ENCODE assay signal across 1 cellular context in the genomic region with DNA sequence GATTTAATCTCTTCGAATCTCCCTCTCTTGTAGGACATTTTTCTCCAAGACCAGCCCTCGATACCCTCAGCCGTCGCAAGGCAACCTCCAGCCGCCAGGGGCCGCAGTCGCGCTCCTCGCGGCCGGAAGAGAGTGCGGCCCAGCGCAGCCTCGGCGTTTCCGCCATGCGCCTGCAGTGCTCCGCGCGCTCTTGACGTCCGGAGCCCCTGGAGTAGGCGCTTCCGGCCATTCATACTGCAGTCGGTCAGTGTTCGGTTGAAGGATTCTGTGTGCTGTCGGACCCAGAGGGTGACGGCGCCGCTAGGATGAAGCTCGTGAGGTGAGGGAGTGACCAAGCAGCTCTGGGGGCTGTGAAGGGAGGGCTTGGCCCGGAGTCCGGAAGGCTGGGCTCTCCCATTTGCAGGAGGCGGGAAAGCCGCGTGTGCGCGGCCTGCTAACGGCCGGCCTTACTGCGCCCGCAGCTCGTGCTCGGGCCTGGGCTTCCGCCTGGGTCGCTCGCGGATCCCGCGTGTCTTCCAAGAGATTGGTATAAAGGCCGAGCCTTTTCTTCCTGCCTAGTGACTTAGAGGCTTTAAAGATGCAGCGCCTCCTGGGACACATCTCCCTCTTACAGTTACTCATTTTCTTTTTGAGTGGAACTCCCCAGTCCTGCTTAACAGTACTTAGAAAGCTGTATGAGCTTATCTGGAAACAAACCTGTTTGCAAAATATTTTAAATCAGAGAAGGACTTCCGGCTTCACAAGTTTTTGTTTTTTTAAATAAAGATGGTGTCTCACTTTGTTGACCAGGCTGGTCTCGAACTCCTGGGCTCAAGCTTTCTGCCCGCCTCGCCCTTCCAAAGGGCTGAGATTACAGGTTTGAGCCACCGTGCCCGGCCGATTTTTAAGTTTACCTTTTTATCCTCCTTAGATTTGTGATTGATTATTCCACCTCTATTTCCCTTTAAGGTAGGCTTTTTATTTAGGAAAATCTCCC.
TF ChIP-seq lines count a peak whose summit lies in the region.

A gene (plus strand): TSS at position 190 of the 976 bp plus-strand sequence. CDS start 116 bp downstream, at position 306.

TF ChIP-seq in HEK293, 187 proteins besides CTCF, POLR2A, EP300 and RAD21 (continued from another document and continues in another):
- TF ChIP-seq, protein P1, sequence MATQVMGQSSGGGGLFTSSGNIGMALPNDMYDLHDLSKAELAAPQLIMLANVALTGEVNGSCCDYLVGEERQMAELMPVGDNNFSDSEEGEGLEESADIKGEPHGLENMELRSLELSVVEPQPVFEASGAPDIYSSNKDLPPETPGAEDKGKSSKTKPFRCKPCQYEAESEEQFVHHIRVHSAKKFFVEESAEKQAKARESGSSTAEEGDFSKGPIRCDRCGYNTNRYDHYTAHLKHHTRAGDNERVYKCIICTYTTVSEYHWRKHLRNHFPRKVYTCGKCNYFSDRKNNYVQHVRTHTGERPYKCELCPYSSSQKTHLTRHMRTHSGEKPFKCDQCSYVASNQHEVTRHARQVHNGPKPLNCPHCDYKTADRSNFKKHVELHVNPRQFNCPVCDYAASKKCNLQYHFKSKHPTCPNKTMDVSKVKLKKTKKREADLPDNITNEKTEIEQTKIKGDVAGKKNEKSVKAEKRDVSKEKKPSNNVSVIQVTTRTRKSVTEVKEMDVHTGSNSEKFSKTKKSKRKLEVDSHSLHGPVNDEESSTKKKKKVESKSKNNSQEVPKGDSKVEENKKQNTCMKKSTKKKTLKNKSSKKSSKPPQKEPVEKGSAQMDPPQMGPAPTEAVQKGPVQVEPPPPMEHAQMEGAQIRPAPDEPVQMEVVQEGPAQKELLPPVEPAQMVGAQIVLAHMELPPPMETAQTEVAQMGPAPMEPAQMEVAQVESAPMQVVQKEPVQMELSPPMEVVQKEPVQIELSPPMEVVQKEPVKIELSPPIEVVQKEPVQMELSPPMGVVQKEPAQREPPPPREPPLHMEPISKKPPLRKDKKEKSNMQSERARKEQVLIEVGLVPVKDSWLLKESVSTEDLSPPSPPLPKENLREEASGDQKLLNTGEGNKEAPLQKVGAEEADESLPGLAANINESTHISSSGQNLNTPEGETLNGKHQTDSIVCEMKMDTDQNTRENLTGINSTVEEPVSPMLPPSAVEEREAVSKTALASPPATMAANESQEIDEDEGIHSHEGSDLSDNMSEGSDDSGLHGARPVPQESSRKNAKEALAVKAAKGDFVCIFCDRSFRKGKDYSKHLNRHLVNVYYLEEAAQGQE (tag by site-specific recombination; IDR thresholded peaks at IDR 0.05), result no peak; the same call in 1 of the 2 replicates
- TF ChIP-seq ZNF311 (tag by site-specific recombination; IDR thresholded peaks at IDR 0.05; ENCODE audit: borderline replicate concordance) (no peak), ZNF596 (tag by site-specific recombination; IDR thresholded peaks at IDR 0.05) (0 out of 2 replicates have a peak, but pooled peaks have one; percentile 25), ZNF585B (tag by site-specific recombination; IDR thresholded peaks at IDR 0.05) (no peak), ZIC2 (tag by site-specific recombination; IDR thresholded peaks at IDR 0.05) (no peak), SCRT2 (tag by site-specific recombination; IDR thresholded peaks at IDR 0.05) (no peak), ZSCAN16 (tag by site-specific recombination; IDR thresholded peaks at IDR 0.05) (no peak), MEIS1 (CRISPR knock-in tag; IDR thresholded peaks at IDR 0.05; ENCODE audit: borderline replicate concordance) (no peak; the same call in 1 of the 2 replicates), ZNF404 (tag by site-specific recombination; IDR thresholded peaks at IDR 0.05) (no peak), ZNF138 (tag by site-specific recombination; IDR thresholded peaks at IDR 0.05; ENCODE audit: borderline replicate concordance) (no peak), ZNF843 (tag by site-specific recombination; IDR thresholded peaks at IDR 0.05) (peak; percentile 66; the same call in 1 of the 2 replicates), ZNF366 (tag by site-specific recombination; conservative IDR thresholded peaks at IDR 0.05) (no peak), ZNF837 (tag by site-specific recombination; IDR thresholded peaks at IDR 0.05) (peak; percentile 14; the same call in 1 of the 2 replicates), ZNF132 (tag by site-specific recombination; IDR thresholded peaks at IDR 0.05; ENCODE audit: borderline replicate concordance) (no peak), ZNF211 (tag by site-specific recombination; IDR thresholded peaks at IDR 0.05; ENCODE audit: low read depth) (no peak), BCL11B (tag by site-specific recombination; IDR thresholded peaks at IDR 0.05; ENCODE audit: low read depth) (peak; percentile 67; the same call in 1 of the 2 replicates), ZNF416 (tag by site-specific recombination; IDR thresholded peaks at IDR 0.05) (no peak), ZNF623 (tag by site-specific recombination; IDR thresholded peaks at IDR 0.05) (no peak), GLIS1 (tag by site-specific recombination; IDR thresholded peaks at IDR 0.05) (0 out of 2 replicates have a peak, but pooled peaks have one; percentile 12), ZNF114 (tag by site-specific recombination; IDR thresholded peaks at IDR 0.05) (no peak), ZNF266 (tag by site-specific recombination; IDR thresholded peaks at IDR 0.05; ENCODE audit: low read depth) (no peak), OVOL3 (tag by site-specific recombination; IDR thresholded peaks at IDR 0.05) (peak; percentile 63), ZNF341 (tag by site-specific recombination; IDR thresholded peaks at IDR 0.05; ENCODE audit: low read depth) (peak; percentile 43), ZNF112 (tag by site-specific recombination; IDR thresholded peaks at IDR 0.05) (no peak), ZSCAN30 (tag by site-specific recombination; IDR thresholded peaks at IDR 0.05) (peak; percentile 89), ZBTB17 (tag by site-specific recombination; IDR thresholded peaks at IDR 0.05) (peak; percentile 85), ZNF768 (tag by site-specific recombination; IDR thresholded peaks at IDR 0.05) (no peak), GLI4 (tag by site-specific recombination; IDR thresholded peaks at IDR 0.05) (no peak), ZNF555 (tag by site-specific recombination; conservative IDR thresholded peaks at IDR 0.05) (no peak), WT1 (tag by site-specific recombination; IDR thresholded peaks at IDR 0.05) (peak; percentile 47), ZNF391 (tag by site-specific recombination; IDR thresholded peaks at IDR 0.05; ENCODE audit: borderline replicate concordance, low read depth) (peak; percentile 80; the same call in 1 of the 2 replicates), ZNF2 (tag by site-specific recombination; IDR thresholded peaks at IDR 0.05) (peak; percentile 76; the same call in 1 of the 2 replicates), ZNF529 (tag by site-specific recombination; IDR thresholded peaks at IDR 0.05; ENCODE audit: insufficient replicate concordance) (no peak), ZBTB7A (tag by site-specific recombination; IDR thresholded peaks at IDR 0.05; ENCODE audit: low read depth) (no peak), ZNF670 (tag by site-specific recombination; IDR thresholded peaks at IDR 0.05; ENCODE audit: low read depth) (no peak), ZNF239 (tag by site-specific recombination; IDR thresholded peaks at IDR 0.05) (peak; percentile 20; the same call in 1 of the 2 replicates), ZEB2 (tag by site-specific recombination; IDR thresholded peaks at IDR 0.05) (peak; percentile 74), ZNF394 (tag by site-specific recombination; IDR thresholded peaks at IDR 0.05; ENCODE audit: borderline replicate concordance) (peak; percentile 80), BCL11A (tag by site-specific recombination; IDR thresholded peaks at IDR 0.05; ENCODE audit: low read depth) (no peak), ZNF629 (tag by site-specific recombination; IDR thresholded peaks at IDR 0.05) (peak; percentile 87)
- TF ChIP-seq, protein P2, sequence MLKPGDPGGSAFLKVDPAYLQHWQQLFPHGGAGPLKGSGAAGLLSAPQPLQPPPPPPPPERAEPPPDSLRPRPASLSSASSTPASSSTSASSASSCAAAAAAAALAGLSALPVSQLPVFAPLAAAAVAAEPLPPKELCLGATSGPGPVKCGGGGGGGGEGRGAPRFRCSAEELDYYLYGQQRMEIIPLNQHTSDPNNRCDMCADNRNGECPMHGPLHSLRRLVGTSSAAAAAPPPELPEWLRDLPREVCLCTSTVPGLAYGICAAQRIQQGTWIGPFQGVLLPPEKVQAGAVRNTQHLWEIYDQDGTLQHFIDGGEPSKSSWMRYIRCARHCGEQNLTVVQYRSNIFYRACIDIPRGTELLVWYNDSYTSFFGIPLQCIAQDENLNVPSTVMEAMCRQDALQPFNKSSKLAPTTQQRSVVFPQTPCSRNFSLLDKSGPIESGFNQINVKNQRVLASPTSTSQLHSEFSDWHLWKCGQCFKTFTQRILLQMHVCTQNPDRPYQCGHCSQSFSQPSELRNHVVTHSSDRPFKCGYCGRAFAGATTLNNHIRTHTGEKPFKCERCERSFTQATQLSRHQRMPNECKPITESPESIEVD (tag by site-specific recombination; IDR thresholded peaks at IDR 0.05), result no peak
- TF ChIP-seq, protein P3, sequence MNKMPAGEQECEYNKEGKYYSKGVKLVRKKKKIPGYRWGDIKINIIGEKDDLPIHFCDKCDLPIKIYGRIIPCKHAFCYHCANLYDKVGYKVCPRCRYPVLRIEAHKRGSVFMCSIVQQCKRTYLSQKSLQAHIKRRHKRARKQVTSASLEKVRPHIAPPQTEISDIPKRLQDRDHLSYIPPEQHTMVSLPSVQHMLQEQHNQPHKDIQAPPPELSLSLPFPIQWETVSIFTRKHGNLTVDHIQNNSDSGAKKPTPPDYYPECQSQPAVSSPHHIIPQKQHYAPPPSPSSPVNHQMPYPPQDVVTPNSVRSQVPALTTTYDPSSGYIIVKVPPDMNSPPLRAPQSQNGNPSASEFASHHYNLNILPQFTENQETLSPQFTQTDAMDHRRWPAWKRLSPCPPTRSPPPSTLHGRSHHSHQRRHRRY (tag by site-specific recombination; IDR thresholded peaks at IDR 0.05), result no peak
- TF ChIP-seq, protein P4, sequence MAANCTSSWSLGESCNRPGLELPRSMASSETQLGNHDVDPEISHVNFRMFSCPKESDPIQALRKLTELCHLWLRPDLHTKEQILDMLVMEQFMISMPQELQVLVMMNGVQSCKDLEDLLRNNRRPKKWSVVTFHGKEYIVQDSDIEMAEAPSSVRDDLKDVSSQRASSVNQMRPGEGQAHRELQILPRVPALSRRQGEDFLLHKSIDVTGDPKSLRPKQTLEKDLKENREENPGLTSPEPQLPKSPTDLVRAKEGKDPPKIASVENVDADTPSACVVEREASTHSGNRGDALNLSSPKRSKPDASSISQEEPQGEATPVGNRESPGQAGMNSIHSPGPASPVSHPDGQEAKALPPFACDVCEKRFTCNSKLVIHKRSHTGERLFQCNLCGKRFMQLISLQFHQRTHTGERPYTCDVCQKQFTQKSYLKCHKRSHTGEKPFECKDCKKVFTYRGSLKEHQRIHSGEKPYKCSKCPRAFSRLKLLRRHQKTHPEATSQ (tag by site-specific recombination; IDR thresholded peaks at IDR 0.05), result peak; percentile 68; the same call in 1 of the 2 replicates
- TF ChIP-seq, protein P5, sequence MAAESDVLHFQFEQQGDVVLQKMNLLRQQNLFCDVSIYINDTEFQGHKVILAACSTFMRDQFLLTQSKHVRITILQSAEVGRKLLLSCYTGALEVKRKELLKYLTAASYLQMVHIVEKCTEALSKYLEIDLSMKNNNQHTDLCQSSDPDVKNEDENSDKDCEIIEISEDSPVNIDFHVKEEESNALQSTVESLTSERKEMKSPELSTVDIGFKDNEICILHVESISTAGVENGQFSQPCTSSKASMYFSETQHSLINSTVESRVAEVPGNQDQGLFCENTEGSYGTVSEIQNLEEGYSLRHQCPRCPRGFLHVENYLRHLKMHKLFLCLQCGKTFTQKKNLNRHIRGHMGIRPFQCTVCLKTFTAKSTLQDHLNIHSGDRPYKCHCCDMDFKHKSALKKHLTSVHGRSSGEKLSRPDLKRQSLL (tag by site-specific recombination; IDR thresholded peaks at IDR 0.05), result no peak
- TF ChIP-seq, protein P6, sequence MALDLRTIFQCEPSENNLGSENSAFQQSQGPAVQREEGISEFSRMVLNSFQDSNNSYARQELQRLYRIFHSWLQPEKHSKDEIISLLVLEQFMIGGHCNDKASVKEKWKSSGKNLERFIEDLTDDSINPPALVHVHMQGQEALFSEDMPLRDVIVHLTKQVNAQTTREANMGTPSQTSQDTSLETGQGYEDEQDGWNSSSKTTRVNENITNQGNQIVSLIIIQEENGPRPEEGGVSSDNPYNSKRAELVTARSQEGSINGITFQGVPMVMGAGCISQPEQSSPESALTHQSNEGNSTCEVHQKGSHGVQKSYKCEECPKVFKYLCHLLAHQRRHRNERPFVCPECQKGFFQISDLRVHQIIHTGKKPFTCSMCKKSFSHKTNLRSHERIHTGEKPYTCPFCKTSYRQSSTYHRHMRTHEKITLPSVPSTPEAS (tag by site-specific recombination; IDR thresholded peaks at IDR 0.05), result no peak
- TF ChIP-seq, protein P7, sequence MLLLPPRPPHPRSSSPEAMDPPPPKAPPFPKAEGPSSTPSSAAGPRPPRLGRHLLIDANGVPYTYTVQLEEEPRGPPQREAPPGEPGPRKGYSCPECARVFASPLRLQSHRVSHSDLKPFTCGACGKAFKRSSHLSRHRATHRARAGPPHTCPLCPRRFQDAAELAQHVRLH (tag by site-specific recombination; IDR thresholded peaks at IDR 0.05), result peak; percentile 65; the same call in 1 of the 2 replicates
- TF ChIP-seq, protein P8, sequence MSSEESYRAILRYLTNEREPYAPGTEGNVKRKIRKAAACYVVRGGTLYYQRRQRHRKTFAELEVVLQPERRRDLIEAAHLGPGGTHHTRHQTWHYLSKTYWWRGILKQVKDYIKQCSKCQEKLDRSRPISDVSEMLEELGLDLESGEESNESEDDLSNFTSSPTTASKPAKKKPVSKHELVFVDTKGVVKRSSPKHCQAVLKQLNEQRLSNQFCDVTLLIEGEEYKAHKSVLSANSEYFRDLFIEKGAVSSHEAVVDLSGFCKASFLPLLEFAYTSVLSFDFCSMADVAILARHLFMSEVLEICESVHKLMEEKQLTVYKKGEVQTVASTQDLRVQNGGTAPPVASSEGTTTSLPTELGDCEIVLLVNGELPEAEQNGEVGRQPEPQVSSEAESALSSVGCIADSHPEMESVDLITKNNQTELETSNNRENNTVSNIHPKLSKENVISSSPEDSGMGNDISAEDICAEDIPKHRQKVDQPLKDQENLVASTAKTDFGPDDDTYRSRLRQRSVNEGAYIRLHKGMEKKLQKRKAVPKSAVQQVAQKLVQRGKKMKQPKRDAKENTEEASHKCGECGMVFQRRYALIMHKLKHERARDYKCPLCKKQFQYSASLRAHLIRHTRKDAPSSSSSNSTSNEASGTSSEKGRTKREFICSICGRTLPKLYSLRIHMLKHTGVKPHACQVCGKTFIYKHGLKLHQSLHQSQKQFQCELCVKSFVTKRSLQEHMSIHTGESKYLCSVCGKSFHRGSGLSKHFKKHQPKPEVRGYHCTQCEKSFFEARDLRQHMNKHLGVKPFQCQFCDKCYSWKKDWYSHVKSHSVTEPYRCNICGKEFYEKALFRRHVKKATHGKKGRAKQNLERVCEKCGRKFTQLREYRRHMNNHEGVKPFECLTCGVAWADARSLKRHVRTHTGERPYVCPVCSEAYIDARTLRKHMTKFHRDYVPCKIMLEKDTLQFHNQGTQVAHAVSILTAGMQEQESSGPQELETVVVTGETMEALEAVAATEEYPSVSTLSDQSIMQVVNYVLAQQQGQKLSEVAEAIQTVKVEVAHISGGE (tag by site-specific recombination; conservative IDR thresholded peaks at IDR 0.05; ENCODE audit: low read depth), result peak; percentile 98
